Comparison of ENCODE assay signal across 16 cellular contexts in genomic region chr19:45959517-45960025, GRCh38. TPM values are rescaled to one million over a fixed set of nuclear protein-coding genes. Genes with fewer than 3 reads are reported as not detected.
A peak's percentile ranks its signal among the peaks of the same experiment; 100 is the strongest.
DNase-seq lines count a peak whose midpoint lies in the region; ATAC-seq and TF ChIP-seq lines count a peak whose summit lies in the region.
"Had no signal": no experiment of that assay in that cellular context is flagged by ENCODE, and none has a peak within 500 bp of the region (broad histone marks: within the 10 kb centered on the region; RNA-seq: fewer than 3 reads in every experiment).

No MANE protein-coding gene starts in this region.

- no peak overlapping the region for H2AFZ ChIP-seq in neural cell (ENCODE audit: low read depth, low read length)

- no peaks in the 10 kb centered on the region for H3K9me2 ChIP-seq in neural cell (ENCODE audit: insufficient read depth, low read length)

- H3K36me3 ChIP-seq in neural cell (ENCODE audit: insufficient read depth, low read length) (no peaks in the 10 kb centered on the region), upper lobe of right lung (no peaks in the 10 kb centered on the region)
- H3K36me3 ChIP-seq: HAP-1 had no signal

- H3K4me1 ChIP-seq in right cardiac atrium (ENCODE audit: control insufficient read depth, insufficient read depth, low read length) (peaks cover 1% of the 10 kb centered on the region), upper lobe of right lung (peaks cover 9% of the 10 kb centered on the region)
- H3K4me1 ChIP-seq: HAP-1 had no signal

- ATAC-seq in right cardiac atrium = no peak
- no peak for ATAC-seq in left cardiac atrium
- ATAC-seq in upper lobe of right lung = no peak
- ATAC-seq in HG02852 (IDR thresholded peaks at IDR 0.05; ENCODE audit: unreplicated experiment) = no peak
- ATAC-seq in GM19324 (IDR thresholded peaks at IDR 0.05; ENCODE audit: low FRiP score, unreplicated experiment) = no peak
- ATAC-seq: GM12878 had no signal

- no peaks in the 10 kb centered on the region for H3K27me3 ChIP-seq in right cardiac atrium (ENCODE audit: control insufficient read depth, insufficient read depth)
- no peaks in the 10 kb centered on the region for H3K27me3 ChIP-seq in neural cell (ENCODE audit: insufficient read depth, low read depth, low read length)
- H3K27me3 ChIP-seq in upper lobe of right lung = peaks cover 13% of the 10 kb centered on the region

- DNase-seq in right cardiac atrium (no peak), left cardiac atrium (no peak), upper lobe of right lung (no peak), DMS79 (lab: John Stamatoyannopoulos, UW) (no peak)
- DNase-seq: NCI-H1417 treated with DMSO at 0.1 percent for 48 hours; NCI-H2029 treated with DMSO at 0.1 percent for 48 hours; NCI-H526; NK-92 treated with Interleukin-12 subunit alpha and Interleukin-12 subunit beta, amount 100 ng/mL, for 24 hours had no signal

- H3F3A ChIP-seq in neural cell (ENCODE audit: insufficient read depth, low read length, poor library complexity, severe bottlenecking) = peaks cover 4% of the 10 kb centered on the region

- intact Hi-C loops in right cardiac atrium (cut with DNase I) (no loop called here), left cardiac atrium (cut with DNase I) (no loop called here), upper lobe of right lung (cut with DNase I) (no loop called here)

- H4K20me1 ChIP-seq in neural cell (ENCODE audit: insufficient read depth) = no peaks in the 10 kb centered on the region

- no peak for TF ChIP-seq RAD21 in neural cell (conservative IDR thresholded peaks at IDR 0.05)

- no peak for TF ChIP-seq EP300 in neural cell (conservative IDR thresholded peaks at IDR 0.05; ENCODE audit: poor library complexity, severe bottlenecking)

- H3K9ac ChIP-seq in neural cell (ENCODE audit: low read length) = peak overlapping the region; percentile 11

- H3K27ac ChIP-seq in right cardiac atrium (ENCODE audit: low read length) (peak overlapping the region; percentile 38), cingulate gyrus (ENCODE audit: low read depth, low read length) (peak overlapping the region; percentile 66), neural cell (ENCODE audit: low read length) (no peak overlapping the region), upper lobe of right lung (peak overlapping the region; percentile 19)

- H3K4me2 ChIP-seq in neural cell (ENCODE audit: low read length) = no peak overlapping the region
- H3K4me2 ChIP-seq: A549 had no signal

- H3K79me2 ChIP-seq in neural cell (replicated peaks; ENCODE audit: insufficient read depth, low read length) = peaks cover 18% of the 10 kb centered on the region

- H3K4me3 ChIP-seq in right cardiac atrium (ENCODE audit: low read length) (no peak overlapping the region), neural cell (ENCODE audit: low read length) (no peak overlapping the region), upper lobe of right lung (no peak overlapping the region)
- H3K4me3 ChIP-seq: A549, GM12878, HAP-1 had no signal

- WGBS in right cardiac atrium = 45% methylated on average over 8 of the region's 8 CpGs

- no peaks in the 10 kb centered on the region for H3K9me3 ChIP-seq in right cardiac atrium (ENCODE audit: control insufficient read depth, low read length)
- no peaks in the 10 kb centered on the region for H3K9me3 ChIP-seq in neural cell (ENCODE audit: low read length)
- H3K9me3 ChIP-seq in upper lobe of right lung = no peaks in the 10 kb centered on the region
- H3K9me3 ChIP-seq: A549, HAP-1 had no signal

- no peak for TF ChIP-seq CTCF in neural cell (IDR thresholded peaks at IDR 0.05; ENCODE audit: poor library complexity, severe bottlenecking)
- TF ChIP-seq CTCF in upper lobe of right lung (IDR thresholded peaks at IDR 0.05) = no peak

TF ChIP-seq in neural cell, 6 proteins besides CTCF, POLR2A, EP300 and RAD21:
- TF ChIP-seq EZH2 (IDR thresholded peaks at IDR 0.05; ENCODE audit: borderline replicate concordance, insufficient read depth, low read length, poor library complexity, severe bottlenecking) (no peak), POLR2AphosphoS5 (IDR thresholded peaks at IDR 0.05) (no peak), TAF1 (IDR thresholded peaks at IDR 0.05; ENCODE audit: low read depth) (no peak), SMC3 (conservative IDR thresholded peaks at IDR 0.05; ENCODE audit: poor library complexity) (no peak), REST (IDR thresholded peaks at IDR 0.05; ENCODE audit: borderline replicate concordance) (no peak), MXI1 (conservative IDR thresholded peaks at IDR 0.05; ENCODE audit: poor library complexity, severe bottlenecking) (no peak)

RNA-seq across cellular contexts. Expression of gene NOVA2, which starts 14.1 kb away (rescaled TPM):
- total RNA-seq in right cardiac atrium (1 to 10 TPM; 3.8 to 5.4 (median 3.9) TPM), left cardiac atrium (1 to 10 TPM; 4.2 to 5.8 TPM), upper lobe of right lung (21.2 TPM)
- polyA plus RNA-seq in right cardiac atrium (3.3 TPM), neural cell (7.6 and 9.3 TPM in 2 replicates)
- 18.0 and 27.3 TPM in 2 replicates for polyA minus RNA-seq in neural cell
- total RNA-seq: G401 had no signal

RNA-seq across cellular contexts. Expression of gene CCDC61, which starts 35.7 kb away (rescaled TPM):
- total RNA-seq in right cardiac atrium = 10 to 100 TPM in 1 of 4 donors, 1 to 10 TPM in 3; 7.1 to 12.7 (median 9.6) TPM
- polyA plus RNA-seq in right cardiac atrium = 7.9 TPM
- 10 to 100 TPM; 10.0 to 10.8 TPM for total RNA-seq in left cardiac atrium
- 0.82 and 1.4 TPM in 2 replicates for polyA plus RNA-seq in neural cell
- 2.7 and 11.9 TPM in 2 replicates for polyA minus RNA-seq in neural cell
- 15.4 TPM for total RNA-seq in upper lobe of right lung

RNA-seq across cellular contexts. Expression of gene NANOS2, which starts 45.0 kb away (rescaled TPM):
- total RNA-seq in right cardiac atrium = not detected
- polyA plus RNA-seq in right cardiac atrium = not detected
- total RNA-seq in left cardiac atrium = not detected
- polyA plus RNA-seq in neural cell = 0.18 and 0.64 TPM in 2 replicates
- not detected in 2 replicates for polyA minus RNA-seq in neural cell
- not detected for total RNA-seq in upper lobe of right lung
- total RNA-seq: GM12878 had no signal
- polyA plus RNA-seq: A549, GM12878 had no signal

RNA-seq across cellular contexts. Expression of gene MYPOP, which starts 57.2 kb away (rescaled TPM):
- 10 to 100 TPM in 3 of 4 donors, 1 to 10 TPM in 1; 9.1 to 15.4 (median 12.9) TPM for total RNA-seq in right cardiac atrium
- polyA plus RNA-seq in right cardiac atrium = 9.3 TPM
- 10 to 100 TPM in 1 of 2 donors, 1 to 10 TPM in 1; 9.3 to 12.8 TPM for total RNA-seq in left cardiac atrium
- polyA plus RNA-seq in neural cell = 0.90 and 2.3 TPM in 2 replicates
- polyA minus RNA-seq in neural cell = 2.9 and 3.0 TPM in 2 replicates
- 7.9 TPM for total RNA-seq in upper lobe of right lung
